1 cellular context compared by ENCODE assay signal in the genomic region with DNA sequence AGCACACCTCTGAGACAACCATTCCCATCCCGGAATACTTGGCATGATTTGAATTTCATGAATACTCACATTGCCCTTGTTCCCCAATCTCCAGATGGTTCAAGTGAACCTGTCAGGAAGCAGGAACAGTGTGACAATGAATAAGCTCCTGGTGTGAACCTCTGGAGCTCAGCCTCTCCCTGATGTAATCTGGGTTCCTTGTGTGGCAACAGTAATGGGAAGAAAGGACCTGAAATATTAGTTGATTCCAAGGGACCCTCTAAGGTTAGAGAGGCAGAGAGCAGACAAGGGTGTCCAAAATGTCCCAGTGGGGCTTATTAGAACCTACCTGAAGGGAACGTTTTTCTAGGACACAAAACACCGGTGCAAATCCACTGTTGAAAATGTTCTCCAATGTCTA.
TF ChIP-seq lines count a peak whose summit lies in the region.

No MANE protein-coding gene starts in this region.

TF ChIP-seq in HCT116, 20 proteins besides CTCF, POLR2A, EP300 and RAD21:
- TF ChIP-seq JUND (IDR thresholded peaks at IDR 0.05) (peak; percentile 50), ZFX (IDR thresholded peaks at IDR 0.05) (no peak), FOSL1 (IDR thresholded peaks at IDR 0.05; ENCODE audit: low read depth) (peak; percentile 57), ZNF274 (IDR thresholded peaks at IDR 0.05; ENCODE audit: low read depth, low read length) (no peak), MAX (IDR thresholded peaks at IDR 0.05) (peak; percentile 79), CEBPB (IDR thresholded peaks at IDR 0.05; ENCODE audit: low read depth) (peak; percentile 99), CBX3 (IDR thresholded peaks at IDR 0.05; ENCODE audit: low read depth) (peak; percentile 66), SIN3A (IDR thresholded peaks at IDR 0.05; ENCODE audit: low read depth) (peak; percentile 31; the same call in 1 of the 2 replicates), TCF7L2 (IDR thresholded peaks at IDR 0.05; ENCODE audit: borderline replicate concordance, extremely low read depth, insufficient read depth, insufficient read length) (no peak), POLR2AphosphoS5 (IDR thresholded peaks at IDR 0.05; ENCODE audit: low read depth, low read length) (peak; percentile 82), YY1 (IDR thresholded peaks at IDR 0.05; ENCODE audit: extremely low read depth, insufficient replicate concordance, low read depth, low read length) (peak; percentile 35), ELF1 (IDR thresholded peaks at IDR 0.05; ENCODE audit: borderline replicate concordance, low read depth) (no peak), ATF3 (IDR thresholded peaks at IDR 0.05) (no peak), SP1 (IDR thresholded peaks at IDR 0.05; ENCODE audit: low read depth) (peak; percentile 69)
